In genomic region chr5:139692148-139692547, GRCh38 we compare ENCODE assay signal across 33 cellular contexts.
"Had no signal": no experiment of that assay in that cellular context is flagged by ENCODE, and none has a peak within 500 bp of the region (broad histone marks: within the 10 kb centered on the region; RNA-seq: fewer than 3 reads in every experiment).

No MANE protein-coding gene starts in this region.

- H3K27ac ChIP-seq: ascending aorta, epithelial cell of prostate, esophagus squamous epithelium, left lung, parathyroid adenoma, psoas muscle, sigmoid colon, stomach had no signal

- H3K9me3 ChIP-seq: ascending aorta, esophagus squamous epithelium, left lung, psoas muscle, sigmoid colon, stomach, tibial nerve had no signal

- H3K4me3 Mint-ChIP-seq: activated CD4-positive, alpha-beta memory T cell treated with anti-CD3 and anti-CD28 coated beads, Interleukin-2, amount 10 ng/mL, durations not matched to agents 7 days and 5 days; activated CD4-positive, alpha-beta T cell treated with anti-CD3 and anti-CD28 coated beads, Interleukin-2, amount 10 ng/mL, durations not matched to agents 24 days and 14 days; activated naive CD4-positive, alpha-beta T cell treated with anti-CD3 and anti-CD28 coated beads, Interleukin-2, amount 10 ng/mL, durations not matched to agents 7 days and 5 days; activated naive CD8-positive, alpha-beta T cell treated with anti-CD3 and anti-CD28 coated beads, Interleukin-2, amount 10 ng/mL, durations not matched to agents 7 days and 5 days; activated T-cell treated with anti-CD3 and anti-CD28 coated beads, Interleukin-2, amount 50 U/mL, for 24 hours; central memory CD8-positive, alpha-beta T cell; mesothelial cell of epicardium; naive thymus-derived CD8-positive, alpha-beta T cell; stimulated activated naive B cell treated with anti-CD40 and anti-IgM and Interleukin-4, amounts not matched to agents 10 μg/mL and 1 μg/mL and 100 μg/mL, for 72 hours; T-helper 1 cell treated with Interleukin-12 subunit alpha and Interleukin-12 subunit beta and Interleukin-4 antibody, amounts not matched to agents 30 μg/mL and 1 μg/mL, for 36 hours had no signal

- H3K9me3 Mint-ChIP-seq: activated CD4-positive, alpha-beta memory T cell treated with anti-CD3 and anti-CD28 coated beads, Interleukin-2, amount 10 ng/mL, durations not matched to agents 7 days and 5 days; activated CD4-positive, alpha-beta T cell treated with anti-CD3 and anti-CD28 coated beads, Interleukin-2, amount 10 ng/mL, durations not matched to agents 24 days and 14 days; activated naive CD4-positive, alpha-beta T cell treated with anti-CD3 and anti-CD28 coated beads, Interleukin-2, amount 10 ng/mL, durations not matched to agents 7 days and 5 days; activated naive CD8-positive, alpha-beta T cell treated with anti-CD3 and anti-CD28 coated beads, Interleukin-2, amount 10 ng/mL, durations not matched to agents 7 days and 5 days; activated T-cell treated with anti-CD3 and anti-CD28 coated beads, Interleukin-2, amount 50 U/mL, for 24 hours; central memory CD8-positive, alpha-beta T cell; mesothelial cell of epicardium; naive thymus-derived CD8-positive, alpha-beta T cell; stimulated activated naive B cell treated with anti-CD40 and anti-IgM and Interleukin-4, amounts not matched to agents 10 μg/mL and 1 μg/mL and 100 μg/mL, for 72 hours; T-helper 1 cell treated with Interleukin-12 subunit alpha and Interleukin-12 subunit beta and Interleukin-4 antibody, amounts not matched to agents 30 μg/mL and 1 μg/mL, for 36 hours had no signal

- H3K9ac ChIP-seq: parathyroid adenoma had no signal

- H3K36me3 Mint-ChIP-seq: activated naive CD4-positive, alpha-beta T cell treated with anti-CD3 and anti-CD28 coated beads, Interleukin-2, amount 10 ng/mL, durations not matched to agents 7 days and 5 days; activated naive CD8-positive, alpha-beta T cell treated with anti-CD3 and anti-CD28 coated beads, Interleukin-2, amount 10 ng/mL, durations not matched to agents 7 days and 5 days; mesothelial cell of epicardium; naive thymus-derived CD8-positive, alpha-beta T cell; stimulated activated naive B cell treated with anti-CD40 and anti-IgM and Interleukin-4, amounts not matched to agents 10 μg/mL and 1 μg/mL and 100 μg/mL, for 72 hours had no signal

- ATAC-seq: left lung; naive thymus-derived CD8-positive, alpha-beta T cell; psoas muscle; stimulated activated naive B cell treated with anti-CD40 and anti-IgM and Interleukin-4, amounts not matched to agents 10 μg/mL and 1 μg/mL and 100 μg/mL, for 72 hours had no signal

- FAIRE-seq: colon, endometrium, small intestine, TTC549 had no signal

- DNase-seq: activated CD4-positive, alpha-beta memory T cell treated with anti-CD3 and anti-CD28 coated beads, Interleukin-2, amount 10 ng/mL, durations not matched to agents 7 days and 5 days; activated CD4-positive, alpha-beta T cell treated with anti-CD3 and anti-CD28 coated beads, Interleukin-2, amount 10 ng/mL, durations not matched to agents 24 days and 14 days; activated CD4-positive, CD25-positive, alpha-beta regulatory T cell treated with anti-CD3 and anti-CD28 coated beads, Interleukin-2, amount 50 U/mL, for 72 hours; activated CD8-positive, alpha-beta memory T cell treated with anti-CD3 and anti-CD28 coated beads, Interleukin-2, amount 50 U/mL, for 48 hours; activated gamma-delta T cell; activated naive CD4-positive, alpha-beta T cell treated with anti-CD3 and anti-CD28 coated beads, Interleukin-2, amount 10 ng/mL, durations not matched to agents 7 days and 5 days; activated naive CD8-positive, alpha-beta T cell treated with anti-CD3 and anti-CD28 coated beads, Interleukin-2, amount 10 ng/mL, durations not matched to agents 7 days and 5 days; activated T-cell treated with anti-CD3 and anti-CD28 coated beads, Interleukin-2, amount 50 U/mL, for 24 hours; dermis blood vessel endothelial cell; effector CD8-positive, alpha-beta T cell; esophagus squamous epithelium; foreskin melanocyte; left lung; naive thymus-derived CD8-positive, alpha-beta T cell; psoas muscle; sigmoid colon; small intestine; stimulated activated CD4-positive, alpha-beta T cell treated with anti-CD3 and anti-CD28 coated beads, Interleukin-15, amount 100 ng/mL, for 24 hours; stimulated activated CD4-positive, alpha-beta T cell treated with anti-CD3 and anti-CD28 coated beads, Interleukin-2, amount 100 ng/mL, for 24 hours; stimulated activated naive B cell treated with anti-CD40 and anti-IgM and Interleukin-4, amounts not matched to agents 10 μg/mL and 1 μg/mL and 100 μg/mL, for 72 hours; stomach; SW 1271; T-helper 9 cell had no signal

- H3K79me2 ChIP-seq: parathyroid adenoma had no signal

- H3K27me3 ChIP-seq: ascending aorta, sigmoid colon, tibial nerve had no signal

- H2AFZ ChIP-seq: parathyroid adenoma had no signal

- H3K36me3 ChIP-seq: ascending aorta, esophagus squamous epithelium, left lung, sigmoid colon, stomach, tibial nerve had no signal

- H3K4me3 ChIP-seq: ascending aorta, esophagus squamous epithelium, left lung, psoas muscle, sigmoid colon, stomach, tibial nerve had no signal

- H3K27ac Mint-ChIP-seq: activated CD4-positive, alpha-beta memory T cell treated with anti-CD3 and anti-CD28 coated beads, Interleukin-2, amount 10 ng/mL, durations not matched to agents 7 days and 5 days; activated CD4-positive, alpha-beta T cell treated with anti-CD3 and anti-CD28 coated beads, Interleukin-2, amount 10 ng/mL, durations not matched to agents 24 days and 14 days; activated naive CD4-positive, alpha-beta T cell treated with anti-CD3 and anti-CD28 coated beads, Interleukin-2, amount 10 ng/mL, durations not matched to agents 7 days and 5 days; activated naive CD8-positive, alpha-beta T cell treated with anti-CD3 and anti-CD28 coated beads, Interleukin-2, amount 10 ng/mL, durations not matched to agents 7 days and 5 days; activated T-cell treated with anti-CD3 and anti-CD28 coated beads, Interleukin-2, amount 50 U/mL, for 24 hours; mesothelial cell of epicardium; naive thymus-derived CD8-positive, alpha-beta T cell; T-helper 1 cell treated with Interleukin-12 subunit alpha and Interleukin-12 subunit beta and Interleukin-4 antibody, amounts not matched to agents 30 μg/mL and 1 μg/mL, for 36 hours had no signal
